In the genomic region with DNA sequence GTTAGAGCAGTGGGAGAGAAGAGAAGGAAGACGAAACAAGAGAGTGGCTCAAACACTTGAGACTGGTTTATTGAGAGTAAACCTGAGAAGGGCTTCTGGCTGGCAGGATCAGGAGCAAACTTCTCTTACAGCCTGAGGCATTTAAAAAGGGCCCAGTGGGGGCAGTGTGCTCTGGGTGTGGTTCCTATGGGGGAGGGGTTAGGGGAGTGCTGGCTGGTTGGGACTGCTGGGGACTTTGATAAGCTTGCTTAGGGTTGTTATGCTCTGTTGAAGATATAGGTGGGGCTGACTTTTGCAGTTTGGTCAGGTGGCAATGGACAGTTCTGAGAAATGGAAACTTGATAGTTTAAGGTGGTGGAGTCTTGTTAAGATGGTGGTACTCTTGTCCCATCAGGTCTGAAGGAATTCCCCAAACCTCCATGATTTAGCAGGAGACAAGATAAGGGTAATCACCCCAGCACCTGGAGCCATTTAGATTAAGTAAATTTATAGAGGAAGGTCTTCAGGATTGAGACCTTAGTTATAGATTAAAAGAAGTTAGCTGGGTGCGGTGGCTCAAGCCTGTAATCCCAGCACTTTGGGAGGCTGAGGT, we compare ENCODE assay signal across 1 cellular context.
TF ChIP-seq lines count a peak whose summit lies in the region.

No MANE protein-coding gene starts in this region.

TF ChIP-seq in HCT116, 20 proteins besides CTCF, POLR2A, EP300 and RAD21 (continued from another document):
- TF ChIP-seq, protein P1, sequence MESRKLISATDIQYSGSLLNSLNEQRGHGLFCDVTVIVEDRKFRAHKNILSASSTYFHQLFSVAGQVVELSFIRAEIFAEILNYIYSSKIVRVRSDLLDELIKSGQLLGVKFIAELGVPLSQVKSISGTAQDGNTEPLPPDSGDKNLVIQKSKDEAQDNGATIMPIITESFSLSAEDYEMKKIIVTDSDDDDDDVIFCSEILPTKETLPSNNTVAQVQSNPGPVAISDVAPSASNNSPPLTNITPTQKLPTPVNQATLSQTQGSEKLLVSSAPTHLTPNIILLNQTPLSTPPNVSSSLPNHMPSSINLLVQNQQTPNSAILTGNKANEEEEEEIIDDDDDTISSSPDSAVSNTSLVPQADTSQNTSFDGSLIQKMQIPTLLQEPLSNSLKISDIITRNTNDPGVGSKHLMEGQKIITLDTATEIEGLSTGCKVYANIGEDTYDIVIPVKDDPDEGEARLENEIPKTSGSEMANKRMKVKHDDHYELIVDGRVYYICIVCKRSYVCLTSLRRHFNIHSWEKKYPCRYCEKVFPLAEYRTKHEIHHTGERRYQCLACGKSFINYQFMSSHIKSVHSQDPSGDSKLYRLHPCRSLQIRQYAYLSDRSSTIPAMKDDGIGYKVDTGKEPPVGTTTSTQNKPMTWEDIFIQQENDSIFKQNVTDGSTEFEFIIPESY (IDR thresholded peaks at IDR 0.05; ENCODE audit: extremely low read depth, insufficient replicate concordance, low read length): no peak
- TF ChIP-seq ELF1 (IDR thresholded peaks at IDR 0.05; ENCODE audit: borderline replicate concordance, low read depth) (no peak), FOSL1 (IDR thresholded peaks at IDR 0.05; ENCODE audit: low read depth) (no peak), SP1 (IDR thresholded peaks at IDR 0.05; ENCODE audit: low read depth) (no peak), CEBPB (IDR thresholded peaks at IDR 0.05; ENCODE audit: low read depth) (no peak), CBX3 (IDR thresholded peaks at IDR 0.05; ENCODE audit: low read depth) (no peak), TCF7L2 (IDR thresholded peaks at IDR 0.05; ENCODE audit: borderline replicate concordance, extremely low read depth, insufficient read depth, insufficient read length) (no peak), POLR2AphosphoS5 (IDR thresholded peaks at IDR 0.05; ENCODE audit: low read depth, low read length) (no peak), JUND (IDR thresholded peaks at IDR 0.05) (no peak), SRF (IDR thresholded peaks at IDR 0.05; ENCODE audit: low read depth) (no peak)
- TF ChIP-seq, protein P2, sequence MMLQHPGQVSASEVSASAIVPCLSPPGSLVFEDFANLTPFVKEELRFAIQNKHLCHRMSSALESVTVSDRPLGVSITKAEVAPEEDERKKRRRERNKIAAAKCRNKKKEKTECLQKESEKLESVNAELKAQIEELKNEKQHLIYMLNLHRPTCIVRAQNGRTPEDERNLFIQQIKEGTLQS (IDR thresholded peaks at IDR 0.05): no peak
- TF ChIP-seq, protein P3, sequence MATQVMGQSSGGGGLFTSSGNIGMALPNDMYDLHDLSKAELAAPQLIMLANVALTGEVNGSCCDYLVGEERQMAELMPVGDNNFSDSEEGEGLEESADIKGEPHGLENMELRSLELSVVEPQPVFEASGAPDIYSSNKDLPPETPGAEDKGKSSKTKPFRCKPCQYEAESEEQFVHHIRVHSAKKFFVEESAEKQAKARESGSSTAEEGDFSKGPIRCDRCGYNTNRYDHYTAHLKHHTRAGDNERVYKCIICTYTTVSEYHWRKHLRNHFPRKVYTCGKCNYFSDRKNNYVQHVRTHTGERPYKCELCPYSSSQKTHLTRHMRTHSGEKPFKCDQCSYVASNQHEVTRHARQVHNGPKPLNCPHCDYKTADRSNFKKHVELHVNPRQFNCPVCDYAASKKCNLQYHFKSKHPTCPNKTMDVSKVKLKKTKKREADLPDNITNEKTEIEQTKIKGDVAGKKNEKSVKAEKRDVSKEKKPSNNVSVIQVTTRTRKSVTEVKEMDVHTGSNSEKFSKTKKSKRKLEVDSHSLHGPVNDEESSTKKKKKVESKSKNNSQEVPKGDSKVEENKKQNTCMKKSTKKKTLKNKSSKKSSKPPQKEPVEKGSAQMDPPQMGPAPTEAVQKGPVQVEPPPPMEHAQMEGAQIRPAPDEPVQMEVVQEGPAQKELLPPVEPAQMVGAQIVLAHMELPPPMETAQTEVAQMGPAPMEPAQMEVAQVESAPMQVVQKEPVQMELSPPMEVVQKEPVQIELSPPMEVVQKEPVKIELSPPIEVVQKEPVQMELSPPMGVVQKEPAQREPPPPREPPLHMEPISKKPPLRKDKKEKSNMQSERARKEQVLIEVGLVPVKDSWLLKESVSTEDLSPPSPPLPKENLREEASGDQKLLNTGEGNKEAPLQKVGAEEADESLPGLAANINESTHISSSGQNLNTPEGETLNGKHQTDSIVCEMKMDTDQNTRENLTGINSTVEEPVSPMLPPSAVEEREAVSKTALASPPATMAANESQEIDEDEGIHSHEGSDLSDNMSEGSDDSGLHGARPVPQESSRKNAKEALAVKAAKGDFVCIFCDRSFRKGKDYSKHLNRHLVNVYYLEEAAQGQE (IDR thresholded peaks at IDR 0.05; ENCODE audit: low read depth): no peak
